ENCODE assay signal across 8 cellular contexts in the genomic region with DNA sequence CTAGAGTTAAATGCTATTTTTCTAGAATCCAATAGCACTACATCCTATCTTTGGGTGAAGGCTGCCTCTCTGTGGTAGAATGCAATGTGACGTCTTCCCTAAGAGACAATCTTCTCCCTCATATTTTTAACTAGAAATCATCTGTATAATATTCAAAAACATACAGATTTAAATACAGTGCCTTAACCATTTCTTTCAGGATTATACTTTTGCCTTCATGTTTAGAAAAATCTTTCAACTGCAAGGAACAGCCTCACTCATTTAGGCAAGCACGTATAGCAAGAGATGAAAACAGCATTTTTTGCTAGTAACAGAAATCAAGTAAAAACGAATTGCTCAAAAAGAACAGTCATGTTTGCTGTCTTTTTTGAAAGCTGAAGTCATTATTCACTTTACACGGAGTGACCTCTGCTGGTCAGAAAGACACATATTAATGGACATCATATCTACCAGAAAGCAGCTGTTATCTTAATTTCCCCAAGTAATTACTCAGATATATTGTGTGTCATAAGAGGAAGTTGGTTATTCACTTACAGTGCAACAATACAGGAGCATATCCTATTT.
A peak's percentile ranks its signal among the peaks of the same experiment; 100 is the strongest.
DNase-seq lines count a peak whose midpoint lies in the region; ATAC-seq and TF ChIP-seq lines count a peak whose summit lies in the region.

No MANE protein-coding gene starts in this region.

- no peak overlapping the region for H3K4me3 ChIP-seq in NB4 (ENCODE audit: low read depth, low read length)

- ATAC-seq in GM21360 (IDR thresholded peaks at IDR 0.05; ENCODE audit: unreplicated experiment): no peak
- ATAC-seq in HG02884 (IDR thresholded peaks at IDR 0.05; ENCODE audit: unreplicated experiment): no peak

- TF ChIP-seq POLR2A in NB4 (IDR thresholded peaks at IDR 0.05; ENCODE audit: extremely low read depth, insufficient read length): no peak

- DNase-seq in DMS 273 treated with DMSO at 0.1 percent for 48 hours (lab: John Stamatoyannopoulos, UW) (peak; percentile 12), NB4 (ENCODE audit: low read depth) (peak; percentile 53), astrocyte of the hippocampus (ENCODE audit: low read depth, low spot score) (peak; percentile 47), midbrain (lab: John Stamatoyannopoulos, UW) (peak; percentile 24)
- DNase-seq in stimulated activated CD4-positive, alpha-beta T cell treated with anti-CD3 and anti-CD28 coated beads, Interleukin-4, amount 100 ng/mL, for 1 hour: no peak
- DNase-seq in activated naive CD4-positive, alpha-beta T cell treated with anti-CD3 and anti-CD28 coated beads, Interleukin-2, amount 50 U/mL, for 16 hours: no peak

- TF ChIP-seq CTCF in NB4 (IDR thresholded peaks at IDR 0.05; ENCODE audit: low read depth, low read length): peak; percentile 5

Comparison
In these comparisons a context has a peak if more than half of its experiments do, and no peak if none do; other contexts are left out.
1. DNase-seq: peak in DMS 273 treated with DMSO at 0.1 percent for 48 hours (single experiment), NB4 (single experiment), astrocyte of the hippocampus (single experiment) and midbrain (single experiment); none in stimulated activated CD4-positive, alpha-beta T cell treated with anti-CD3 and anti-CD28 coated beads, Interleukin-4, amount 100 ng/mL, for 1 hour (single experiment) and activated naive CD4-positive, alpha-beta T cell treated with anti-CD3 and anti-CD28 coated beads, Interleukin-2, amount 50 U/mL, for 16 hours (single experiment).